ENCODE assay signal across 18 cellular contexts in the genomic region with DNA sequence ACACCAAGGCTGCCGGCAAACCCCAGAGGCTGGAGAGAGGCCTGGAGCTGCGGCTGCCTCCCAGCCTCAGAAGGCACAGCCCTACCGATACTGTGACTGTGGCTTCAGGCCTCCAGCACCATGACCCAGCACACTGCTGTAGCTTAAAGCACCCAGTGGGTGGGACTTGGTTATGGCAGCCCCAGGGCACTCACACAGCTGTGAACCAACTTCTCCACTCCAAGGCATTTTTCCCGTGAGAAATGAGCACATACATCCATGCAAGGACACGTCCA.
"Had no signal": no experiment of that assay in that cellular context is flagged by ENCODE, and none has a peak within 500 bp of the region (broad histone marks: within the 10 kb centered on the region; RNA-seq: fewer than 3 reads in every experiment).

No MANE protein-coding gene starts in this region.

- H3K27ac ChIP-seq: ascending aorta, breast epithelium, dorsolateral prefrontal cortex, gastroesophageal sphincter, heart right ventricle, lower lobe of right lung, skin epidermis had no signal

- H3K4me1 ChIP-seq: breast epithelium had no signal

- H3K4me3 ChIP-seq: ascending aorta, breast epithelium, dorsolateral prefrontal cortex, gastroesophageal sphincter, heart right ventricle, lower lobe of right lung, skin epidermis had no signal

- H3K36me3 Mint-ChIP-seq: T-cell had no signal

- H3K9me3 ChIP-seq: ascending aorta, breast epithelium, gastroesophageal sphincter, heart right ventricle, lower lobe of right lung had no signal

- H3K36me3 ChIP-seq: ascending aorta, breast epithelium, gastroesophageal sphincter, heart right ventricle, lower lobe of right lung had no signal

- ATAC-seq: gastroesophageal sphincter, heart right ventricle, left cardiac atrium, lower lobe of right lung, T-cell had no signal

- H3K27me3 ChIP-seq: ascending aorta, dorsolateral prefrontal cortex, gastroesophageal sphincter had no signal

- H3K9me3 Mint-ChIP-seq: T-cell had no signal

- H3K4me3 Mint-ChIP-seq: T-cell had no signal

- H3K27ac Mint-ChIP-seq: T-cell had no signal

- DNase-seq: activated CD4-positive, alpha-beta T cell treated with anti-CD3 and anti-CD28 coated beads, Interleukin-2, amount 50 U/mL, for 48 hours; activated naive CD4-positive, alpha-beta T cell treated with Interleukin-2 at 50 U/mL for 16 hours; erythroblast; heart right ventricle; left cardiac atrium; lower lobe of right lung; retina; stimulated activated CD4-positive, alpha-beta T cell treated with anti-CD3 and anti-CD28 coated beads, Interleukin-4, amount 100 ng/mL, for 4 hours; stimulated activated CD8-positive, alpha-beta memory T cell treated with anti-CD3 and anti-CD28 coated beads, Interleukin-4, amount 100 ng/mL, for 48 hours; stimulated activated naive CD4-positive, alpha-beta T cell treated with Interleukin-2 at 50 U/mL for 16 hours; T-helper 9 cell; trophoblast cell had no signal
